ENCODE assay signal across 1 cellular context in the genomic region with DNA sequence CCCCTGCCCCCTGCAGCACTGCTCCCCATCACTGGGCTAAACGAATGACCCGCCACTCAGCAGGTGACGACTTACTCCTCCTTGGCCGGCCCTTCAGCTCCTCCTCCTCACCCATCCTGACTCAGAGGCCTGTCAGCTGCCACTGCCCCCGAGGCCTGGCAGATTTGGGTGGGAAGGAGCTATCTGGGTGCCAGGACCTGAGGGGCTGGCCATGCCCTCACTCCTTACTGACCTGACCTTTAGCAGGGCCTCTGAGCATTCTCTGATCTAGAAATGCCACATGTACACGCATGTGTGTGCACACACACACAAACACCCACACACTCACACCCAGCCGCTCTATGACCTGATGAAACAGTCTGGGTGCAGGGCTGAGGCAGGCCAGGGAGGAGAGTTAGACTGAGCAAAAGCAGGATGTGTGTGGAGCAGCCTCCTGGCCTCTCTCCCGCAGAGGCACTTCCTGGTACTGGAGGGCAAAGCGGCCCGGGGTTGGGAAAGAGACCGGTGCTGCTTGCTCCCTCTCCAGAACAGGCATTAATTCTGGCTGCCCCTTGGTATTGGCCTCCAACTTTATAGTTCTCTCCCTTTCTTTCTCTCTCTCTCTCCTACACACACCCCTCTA.
TF ChIP-seq lines count a peak whose summit lies in the region.

No MANE protein-coding gene starts in this region.

TF ChIP-seq in HepG2, 621 proteins besides CTCF, POLR2A, EP300 and RAD21 (continued from another document and continues in another):
- TF ChIP-seq ZBTB26 (CRISPR knock-in tag; IDR thresholded peaks at IDR 0.05; ENCODE audit: borderline replicate concordance) (peak; percentile 93), ZNF296 (CRISPR knock-in tag; conservative IDR thresholded peaks at IDR 0.05) (no peak), SOX6 (IDR thresholded peaks at IDR 0.05) (no peak), SOX6 (CRISPR knock-in tag; IDR thresholded peaks at IDR 0.05) (peak; percentile 82), MAFK (conservative IDR thresholded peaks at IDR 0.05 in 1 of 2, IDR thresholded peaks at IDR 0.05 in 1 of 2; ENCODE audit: low read length in 2 of 2) (no peak), ARNTL (CRISPR knock-in tag; IDR thresholded peaks at IDR 0.05) (no peak), ZSCAN22 (CRISPR knock-in tag; IDR thresholded peaks at IDR 0.05) (no peak), THAP9 (CRISPR knock-in tag; IDR thresholded peaks at IDR 0.05; ENCODE audit: borderline replicate concordance) (no peak), U2AF1 (optimal IDR thresholded peaks at IDR 0.05; ENCODE audit: low read depth, low read length) (peak; percentile 40), PAX8 (CRISPR knock-in tag; IDR thresholded peaks at IDR 0.05; ENCODE audit: borderline replicate concordance) (no peak), IRF2 (CRISPR knock-in tag; IDR thresholded peaks at IDR 0.05) (no peak; the same call in 1 of the 2 replicates), RFX5 (IDR thresholded peaks at IDR 0.05; ENCODE audit: low read depth, low read length) (0 out of 2 replicates have a peak, but pooled peaks have one; percentile 3), PTBP1 (IDR thresholded peaks at IDR 0.05; ENCODE audit: low read depth, low read length, poor library complexity, severe bottlenecking) (no peak), TEAD3 (CRISPR knock-in tag; optimal IDR thresholded peaks at IDR 0.05; ENCODE audit: borderline replicate concordance) (peak; percentile 53), DZIP1 (CRISPR knock-in tag; IDR thresholded peaks at IDR 0.05) (peak; percentile 59; the same call in 1 of the 2 replicates), ZNF883 (CRISPR knock-in tag; IDR thresholded peaks at IDR 0.05; ENCODE audit: not compliant biosample characterization) (no peak), ZSCAN21 (CRISPR knock-in tag; IDR thresholded peaks at IDR 0.05; ENCODE audit: borderline replicate concordance) (peak; percentile 44; the same call in 1 of the 2 replicates), TCF7L2 (IDR thresholded peaks at IDR 0.05; ENCODE audit: low read depth, low read length) (no peak), MED1 (CRISPR knock-in tag; IDR thresholded peaks at IDR 0.05) (peak; percentile 69), SP2 (CRISPR knock-in tag; IDR thresholded peaks at IDR 0.05) (no peak), ZBTB20 (CRISPR knock-in tag; IDR thresholded peaks at IDR 0.05; ENCODE audit: borderline replicate concordance, low read depth) (no peak), ZFP36L2 (CRISPR knock-in tag; IDR thresholded peaks at IDR 0.05) (no peak), FOXK2 (IDR thresholded peaks at IDR 0.05) (no peak), JARID2 (CRISPR knock-in tag; IDR thresholded peaks at IDR 0.05; ENCODE audit: insufficient replicate concordance) (no peak), ZSCAN31 (CRISPR knock-in tag; IDR thresholded peaks at IDR 0.05; ENCODE audit: low read depth) (no peak), ZNF124 (CRISPR knock-in tag; IDR thresholded peaks at IDR 0.05) (no peak), HNRNPL (IDR thresholded peaks at IDR 0.05; ENCODE audit: low read depth, low read length) (no peak; the same call in 1 of the 2 replicates), SRSF9 (IDR thresholded peaks at IDR 0.05; ENCODE audit: borderline replicate concordance, insufficient read depth, low read depth, low read length, poor library complexity, severe bottlenecking) (no peak), AKAP8 (CRISPR knock-in tag; IDR thresholded peaks at IDR 0.05) (no peak), ZFP41 (CRISPR knock-in tag; IDR thresholded peaks at IDR 0.05; ENCODE audit: borderline replicate concordance) (0 out of 2 replicates have a peak, but pooled peaks have one; percentile 26), HMGXB4 (CRISPR knock-in tag; IDR thresholded peaks at IDR 0.05; ENCODE audit: borderline replicate concordance in 1 of 2, low read depth in 1 of 2) (peak; percentile 6 to 45; a peak in 2 of 4 replicates), MTA3 (CRISPR knock-in tag; IDR thresholded peaks at IDR 0.05) (no peak), ZNF543 (CRISPR knock-in tag; IDR thresholded peaks at IDR 0.05) (peak; percentile 38; the same call in 1 of the 2 replicates), RARA (CRISPR knock-in tag; IDR thresholded peaks at IDR 0.05) (peak; percentile 84), PCBP2 (optimal IDR thresholded peaks at IDR 0.05; ENCODE audit: low read depth, low read length, poor library complexity, severe bottlenecking) (no peak), MYPOP (CRISPR knock-in tag; IDR thresholded peaks at IDR 0.05) (no peak), SETDB1 (CRISPR knock-in tag; IDR thresholded peaks at IDR 0.05; ENCODE audit: borderline replicate concordance) (no peak), ZC3H13 (CRISPR knock-in tag; IDR thresholded peaks at IDR 0.05) (no peak), MYNN (CRISPR knock-in tag; IDR thresholded peaks at IDR 0.05; ENCODE audit: low read depth) (0 out of 2 replicates have a peak, but pooled peaks have one; percentile 32), CHCHD3 (CRISPR knock-in tag; IDR thresholded peaks at IDR 0.05) (no peak), ZNF850 (CRISPR knock-in tag; conservative IDR thresholded peaks at IDR 0.05) (no peak)
- TF ChIP-seq, protein P1, sequence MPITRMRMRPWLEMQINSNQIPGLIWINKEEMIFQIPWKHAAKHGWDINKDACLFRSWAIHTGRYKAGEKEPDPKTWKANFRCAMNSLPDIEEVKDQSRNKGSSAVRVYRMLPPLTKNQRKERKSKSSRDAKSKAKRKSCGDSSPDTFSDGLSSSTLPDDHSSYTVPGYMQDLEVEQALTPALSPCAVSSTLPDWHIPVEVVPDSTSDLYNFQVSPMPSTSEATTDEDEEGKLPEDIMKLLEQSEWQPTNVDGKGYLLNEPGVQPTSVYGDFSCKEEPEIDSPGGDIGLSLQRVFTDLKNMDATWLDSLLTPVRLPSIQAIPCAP (CRISPR knock-in tag; IDR thresholded peaks at IDR 0.05; ENCODE audit: low read depth): no peak
- TF ChIP-seq, protein P2, sequence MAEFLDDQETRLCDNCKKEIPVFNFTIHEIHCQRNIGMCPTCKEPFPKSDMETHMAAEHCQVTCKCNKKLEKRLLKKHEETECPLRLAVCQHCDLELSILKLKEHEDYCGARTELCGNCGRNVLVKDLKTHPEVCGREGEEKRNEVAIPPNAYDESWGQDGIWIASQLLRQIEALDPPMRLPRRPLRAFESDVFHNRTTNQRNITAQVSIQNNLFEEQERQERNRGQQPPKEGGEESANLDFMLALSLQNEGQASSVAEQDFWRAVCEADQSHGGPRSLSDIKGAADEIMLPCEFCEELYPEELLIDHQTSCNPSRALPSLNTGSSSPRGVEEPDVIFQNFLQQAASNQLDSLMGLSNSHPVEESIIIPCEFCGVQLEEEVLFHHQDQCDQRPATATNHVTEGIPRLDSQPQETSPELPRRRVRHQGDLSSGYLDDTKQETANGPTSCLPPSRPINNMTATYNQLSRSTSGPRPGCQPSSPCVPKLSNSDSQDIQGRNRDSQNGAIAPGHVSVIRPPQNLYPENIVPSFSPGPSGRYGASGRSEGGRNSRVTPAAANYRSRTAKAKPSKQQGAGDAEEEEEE (CRISPR knock-in tag; IDR thresholded peaks at IDR 0.05; ENCODE audit: borderline replicate concordance): no peak
- TF ChIP-seq, protein P3, sequence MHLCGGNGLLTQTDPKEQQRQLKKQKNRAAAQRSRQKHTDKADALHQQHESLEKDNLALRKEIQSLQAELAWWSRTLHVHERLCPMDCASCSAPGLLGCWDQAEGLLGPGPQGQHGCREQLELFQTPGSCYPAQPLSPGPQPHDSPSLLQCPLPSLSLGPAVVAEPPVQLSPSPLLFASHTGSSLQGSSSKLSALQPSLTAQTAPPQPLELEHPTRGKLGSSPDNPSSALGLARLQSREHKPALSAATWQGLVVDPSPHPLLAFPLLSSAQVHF (CRISPR knock-in tag; IDR thresholded peaks at IDR 0.05): no peak
